In genomic region chr3:46923559-46924350, GRCh38 we compare ENCODE assay signal across 8 cellular contexts. TPM values are rescaled to one million over a fixed set of nuclear protein-coding genes. Genes with fewer than 3 reads are reported as not detected.
A peak's percentile ranks its signal among the peaks of the same experiment; 100 is the strongest.
DNase-seq lines count a peak whose midpoint lies in the region; ATAC-seq and TF ChIP-seq lines count a peak whose summit lies in the region.
"Had no signal": no experiment of that assay in that cellular context is flagged by ENCODE, and none has a peak within 500 bp of the region (broad histone marks: within the 10 kb centered on the region; RNA-seq: fewer than 3 reads in every experiment).

No MANE protein-coding gene starts in this region.

- CTCF ChIA-PET in PC-9 (lab: Charles Lee): interaction anchor here (0.6 kb wide), 1 partner anchor 15 kb away, joined by 6 read pairs; no protein-coding TSS in a partner anchor

- peaks cover 27% of the 10 kb centered on the region for H3K79me2 ChIP-seq in PC-9 (ENCODE audit: low read depth)

- POLR2A ChIA-PET in PC-9 (lab: Charles Lee; ENCODE audit: unreplicated experiment): no interaction called here

- TF ChIP-seq CTCF in GM12873 (IDR thresholded peaks at IDR 0.05; ENCODE audit: insufficient read depth, low read depth, low read length, missing control alignments): peak; percentile 69
- TF ChIP-seq CTCF in PC-9 (conservative IDR thresholded peaks at IDR 0.05): peak; percentile 72
- peak; percentile 23 to 96 (median 68) for TF ChIP-seq CTCF in body of pancreas (IDR thresholded peaks at IDR 0.05)

- TF ChIP-seq POLR2A in body of pancreas (IDR thresholded peaks at IDR 0.05): no peak

- H3K9me3 ChIP-seq in PC-9 (ENCODE audit: insufficient read depth, low read depth) (no peaks in the 10 kb centered on the region), body of pancreas (no peaks in the 10 kb centered on the region)

- H3K4me3 Mint-ChIP-seq in immature natural killer cell: peak overlapping the region in 3 of 5 donors; percentile 33 to 54 (median 40)

- no TSS peak for BruUV-seq in PC-9 (replicated peaks; lab: Mats Ljungman, UMichigan)

- no peak overlapping the region for H3K4me2 ChIP-seq in PC-9

- H3K36me3 ChIP-seq in PC-9 (ENCODE audit: low read depth) (peaks cover 13% of the 10 kb centered on the region; the same call in 1 of the 2 replicates), body of pancreas (replicated peaks in 1 of 2; ENCODE audit: insufficient read depth in 1 of 2, low read depth in 2 of 2) (peaks cover 5 to 37% of the 10 kb centered on the region in 2 donors)

- peaks cover 5 to 7% (median 6%) of the 10 kb centered on the region in 6 donors for H3K9me3 Mint-ChIP-seq in immature natural killer cell

- H3K27ac Mint-ChIP-seq in immature natural killer cell: peak overlapping the region in 5 of 6 donors; percentile 46 to 84 (median 64)

- no peak overlapping the region for H2AFZ ChIP-seq in PC-9

- H3K9me2 ChIP-seq in PC-9 (ENCODE audit: insufficient read depth): no peaks in the 10 kb centered on the region

- intact Hi-C loops in PC-9 (cut with micrococcal nuclease; ENCODE audit: unreplicated experiment): loop anchor here (1.0 to 10.0 kb wide), 2 partner anchors 75 to 401 kb away; no protein-coding TSS in a partner anchor
- intact Hi-C loops in body of pancreas (cut with DNase I): loop anchor here (5.0 kb wide), 1 partner anchor 74 kb away; no protein-coding TSS in a partner anchor

- H3K4me1 ChIP-seq in PC-9 (replicated peaks; ENCODE audit: insufficient read depth) (peaks cover 4% of the 10 kb centered on the region; the same call in 1 of the 2 replicates), body of pancreas (peaks cover 31% of the 10 kb centered on the region)

- H4K20me1 ChIP-seq in PC-9 (ENCODE audit: insufficient read depth): peaks cover 5% of the 10 kb centered on the region; the same call in 1 of the 2 replicates

- H3K27ac ChIP-seq in PC-9 (no peak overlapping the region), body of pancreas (peak overlapping the region in 2 of 4 donors; percentile 9 to 27)

- peak; percentile 70 for ATAC-seq in body of pancreas

- H3K27me3 Mint-ChIP-seq in immature natural killer cell (ENCODE audit: low read depth in 3 of 3): peaks cover 6 to 10% (median 9%) of the 10 kb centered on the region in 3 donors

- DNase-seq in PC-9 (no peak), body of pancreas (peak in 3 of 4 donors; percentile 51 to 55 (median 53)), immature natural killer cell (peak; percentile 45 to 59 (median 53)), EL (no peak), NCI-H1105 treated with DMSO at 0.1 percent for 48 hours (lab: John Stamatoyannopoulos, UW) (no peak)
- peak; percentile 15 for DNase-seq in stimulated activated CD8-positive, alpha-beta memory T cell treated with anti-CD3 and anti-CD28 coated beads, Interleukin-12 subunit alpha, Interleukin-12 subunit beta, amount 100 ng/mL, for 1 hour (ENCODE audit: low read depth)

- H3K4me3 ChIP-seq in PC-9 (no peak overlapping the region), body of pancreas (no peak overlapping the region)
- H3K4me3 ChIP-seq: skin epidermis had no signal

- H3K27me3 ChIP-seq in PC-9 (ENCODE audit: insufficient read depth, low read depth) (no peaks in the 10 kb centered on the region), body of pancreas (no peaks in the 10 kb centered on the region)

- H3K36me3 Mint-ChIP-seq in immature natural killer cell: peaks cover 13 to 35% (median 28%) of the 10 kb centered on the region in 3 donors

- no peaks in the 10 kb centered on the region for H3F3A ChIP-seq in PC-9 (ENCODE audit: insufficient read depth, low read depth)

- WGBS in body of pancreas, 2 donors: 45 to 55% methylated on average over 10 to 11 of the region's 11 CpGs

- peaks cover 58 to 65% of the 10 kb centered on the region in 2 donors for H3K4me1 Mint-ChIP-seq in immature natural killer cell

RNA-seq across cellular contexts. Expression of gene PTH1R, which starts 46.2 kb away (rescaled TPM):
- total RNA-seq in PC-9 (2021) (not detected in 2 replicates), body of pancreas (1 to 10 TPM; 1.8 to 8.2 TPM)
- polyA plus RNA-seq in immature natural killer cell: not detected

RNA-seq across cellular contexts. Expression of gene CCDC12, which starts 52.8 kb away (rescaled TPM):
- total RNA-seq in PC-9 (2021) (39.3 and 43.1 TPM in 2 replicates), body of pancreas (10 to 100 TPM; 25.4 to 67.2 TPM)
- polyA plus RNA-seq in immature natural killer cell: 100 to 1,000 TPM; 114 to 174 (median 129) TPM

RNA-seq across cellular contexts. Expression of gene NBEAL2, which starts 55.7 kb away (rescaled TPM):
- 69.7 and 81.0 TPM in 2 replicates for total RNA-seq in PC-9 (2021)
- 100 to 1,000 TPM in 1 of 2 donors, 10 to 100 TPM in 1; 98.8 to 151 TPM for total RNA-seq in body of pancreas
- polyA plus RNA-seq in immature natural killer cell: 10 to 100 TPM in 1 of 3 donors, 1 to 10 TPM in 2; 7.9 to 28.4 (median 9.9) TPM

Comparison
In these comparisons a context has a peak if more than half of its experiments do, and no peak if none do; other contexts are left out.
1. DNase-seq: peak in body of pancreas (3 of 4), immature natural killer cell (3 of 3) and stimulated activated CD8-positive, alpha-beta memory T cell treated with anti-CD3 and anti-CD28 coated beads, Interleukin-12 subunit alpha, Interleukin-12 subunit beta, amount 100 ng/mL, for 1 hour (single experiment); none in PC-9 (0 of 2), EL (single experiment) and NCI-H1105 treated with DMSO at 0.1 percent for 48 hours (single experiment).
2. Peak in every context shown above with its lines, with median percentiles within 50 percentile points of each other: CTCF ChIP-seq.